11 cellular contexts compared by ENCODE assay signal in genomic region chr3:195195321-195196209, GRCh38.
DNase-seq lines count a peak whose midpoint lies in the region; ATAC-seq, FAIRE-seq and TF ChIP-seq lines count a peak whose summit lies in the region.
"Had no signal": no experiment of that assay in that cellular context is flagged by ENCODE, and none has a peak within 500 bp of the region (broad histone marks: within the 10 kb centered on the region; RNA-seq: fewer than 3 reads in every experiment).

No MANE protein-coding gene starts in this region.

- POLR2A ChIA-PET in AG04450 (lab: Yijun Ruan, JAX), result no interaction called here
- POLR2A ChIA-PET in activated CD4-positive, alpha-beta T cell treated with anti-CD3 and anti-CD28 coated beads, Interleukin-2, amount 10 ng/mL, durations not matched to agents 7 days and 5 days (lab: Charles Lee), result no interaction called here

- peaks cover 6% of the 10 kb centered on the region for H3K9me3 Mint-ChIP-seq in astrocyte (ENCODE audit: unreplicated experiment)
- H3K9me3 Mint-ChIP-seq in activated CD4-positive, alpha-beta T cell treated with anti-CD3 and anti-CD28 coated beads, Interleukin-2, amount 10 ng/mL, durations not matched to agents 7 days and 5 days, result peaks cover 10% of the 10 kb centered on the region

- peak overlapping the region; percentile 72 for H3K4me2 ChIP-seq in astrocyte (ENCODE audit: low read length)

- H3K27ac ChIP-seq in AG04450 (ENCODE audit: low read depth, low read length) (peak overlapping the region; percentile 31), HUES64 (ENCODE audit: low read depth, low read length) (peak overlapping the region; percentile 79), astrocyte (ENCODE audit: low read depth, low read length) (peak overlapping the region; percentile 38), iPS-20b (ENCODE audit: low read length) (peak overlapping the region; percentile 12)
- H3K27ac ChIP-seq: thoracic aorta had no signal

- peaks cover 6% of the 10 kb centered on the region for H3K9me3 ChIP-seq in AG04450 (ENCODE audit: control insufficient read depth, insufficient read depth, low read length)
- peaks cover 21% of the 10 kb centered on the region for H3K9me3 ChIP-seq in HUES64 (ENCODE audit: insufficient read depth, low read depth, low read length)
- no peaks in the 10 kb centered on the region for H3K9me3 ChIP-seq in astrocyte (ENCODE audit: insufficient read depth, low read depth, low read length)
- peaks cover 10% of the 10 kb centered on the region; the same call in 1 of the 2 replicates for H3K9me3 ChIP-seq in iPS-20b (ENCODE audit: insufficient read depth, low read depth, low read length)

- CTCF ChIA-PET in AG04450 (lab: Charles Lee), result interaction anchor here (1.1 kb wide), 1 partner anchor 76 kb away, joined by 5 read pairs; the partner anchor contains the start of gene XXYLT1
- CTCF ChIA-PET in activated CD4-positive, alpha-beta T cell treated with anti-CD3 and anti-CD28 coated beads, Interleukin-2, amount 10 ng/mL, durations not matched to agents 7 days and 5 days (lab: Charles Lee), result interaction anchor here (1.4 kb wide), 1 partner anchor 9 kb away, joined by 4 read pairs; no protein-coding TSS in a partner anchor

- H3K79me2 ChIP-seq in astrocyte (ENCODE audit: insufficient read depth, low read length), result peaks cover 19% of the 10 kb centered on the region

- H3K4me3 Mint-ChIP-seq in astrocyte (ENCODE audit: unreplicated experiment), result no peak overlapping the region
- H3K4me3 Mint-ChIP-seq in activated CD4-positive, alpha-beta T cell treated with anti-CD3 and anti-CD28 coated beads, Interleukin-2, amount 10 ng/mL, durations not matched to agents 7 days and 5 days, result no peak overlapping the region

- peak overlapping the region; percentile 82 for H3K27ac Mint-ChIP-seq in astrocyte (ENCODE audit: unreplicated experiment)
- no peak overlapping the region for H3K27ac Mint-ChIP-seq in activated CD4-positive, alpha-beta T cell treated with anti-CD3 and anti-CD28 coated beads, Interleukin-2, amount 10 ng/mL, durations not matched to agents 7 days and 5 days

- H3K9ac ChIP-seq in HUES64 (ENCODE audit: low read depth, low read length) (peak overlapping the region; percentile 4; the same call in 1 of the 2 replicates), astrocyte (ENCODE audit: low read length) (peak overlapping the region; percentile 52), iPS-20b (ENCODE audit: low read depth, low read length) (no peak overlapping the region)

- ATAC-seq in GM19351 (IDR thresholded peaks at IDR 0.05; ENCODE audit: unreplicated experiment) (no peak), HG03175 (IDR thresholded peaks at IDR 0.05; ENCODE audit: unreplicated experiment) (no peak)

- H3K4me1 Mint-ChIP-seq in astrocyte (ENCODE audit: low read depth, unreplicated experiment), result peaks cover 39% of the 10 kb centered on the region
- peaks cover 6% of the 10 kb centered on the region for H3K4me1 Mint-ChIP-seq in activated CD4-positive, alpha-beta T cell treated with anti-CD3 and anti-CD28 coated beads, Interleukin-2, amount 10 ng/mL, durations not matched to agents 7 days and 5 days

- DNase-seq in AG04450 (ENCODE audit: low read depth, low spot score) (no peak), astrocyte (ENCODE audit: low read depth) (no peak), KG1 (lab: John Stamatoyannopoulos, UW) (no peak)
- no peak for DNase-seq in activated CD4-positive, alpha-beta T cell treated with anti-CD3 and anti-CD28 coated beads, Interleukin-2, amount 10 ng/mL, durations not matched to agents 7 days and 5 days
- DNase-seq: activated naive CD4-positive, alpha-beta T cell treated with Interleukin-2 at 50 U/mL for 16 hours had no signal

- H3K36me3 ChIP-seq in HUES64 (ENCODE audit: insufficient read depth, low read length) (no peaks in the 10 kb centered on the region), astrocyte (ENCODE audit: insufficient read depth, low read length) (no peaks in the 10 kb centered on the region), iPS-20b (ENCODE audit: insufficient read depth, low read depth, low read length) (no peaks in the 10 kb centered on the region)
- H3K36me3 ChIP-seq: thoracic aorta had no signal

- peak overlapping the region; percentile 28 for H2AFZ ChIP-seq in astrocyte (ENCODE audit: low read depth, low read length)

- FAIRE-seq in astrocyte (lab: Jason Lieb, UNC), result no peak

- peaks cover 2% of the 10 kb centered on the region for H3K36me3 Mint-ChIP-seq in astrocyte (ENCODE audit: low read depth, unreplicated experiment)
- H3K36me3 Mint-ChIP-seq in activated CD4-positive, alpha-beta T cell treated with anti-CD3 and anti-CD28 coated beads, Interleukin-2, amount 10 ng/mL, durations not matched to agents 7 days and 5 days (ENCODE audit: low read depth), result peaks cover 4% of the 10 kb centered on the region

- H3K27me3 ChIP-seq in AG04450 (ENCODE audit: control insufficient read depth, insufficient read depth, low read length) (no peaks in the 10 kb centered on the region), HUES64 (ENCODE audit: insufficient read depth, low read length) (no peaks in the 10 kb centered on the region), astrocyte (ENCODE audit: insufficient read depth, low read length) (no peaks in the 10 kb centered on the region), iPS-20b (ENCODE audit: insufficient read depth, low read length) (no peaks in the 10 kb centered on the region)

- H3K4me1 ChIP-seq in HUES64 (ENCODE audit: insufficient read depth, low read length), result peaks cover 29% of the 10 kb centered on the region
- H3K4me1 ChIP-seq in astrocyte (ENCODE audit: insufficient read depth, low read length), result peaks cover 34% of the 10 kb centered on the region
- H3K4me1 ChIP-seq in iPS-20b (ENCODE audit: insufficient read depth, low read length), result peaks cover 26% of the 10 kb centered on the region; the same call in 1 of the 2 replicates

- no peaks in the 10 kb centered on the region for H4K20me1 ChIP-seq in astrocyte (ENCODE audit: insufficient read depth, low read length)

- H3K4me3 ChIP-seq in AG04450 (ENCODE audit: low read depth, low read length) (no peak overlapping the region), HUES64 (ENCODE audit: low read length) (no peak overlapping the region), astrocyte (ENCODE audit: insufficient read depth, low read depth, low read length) (no peak overlapping the region), iPS-20b (ENCODE audit: low read length) (no peak overlapping the region)
- H3K4me3 ChIP-seq: skin epidermis, thoracic aorta had no signal

- 53% methylated on average over 17 of the region's 17 CpGs for WGBS in HUES64

- no peak for TF ChIP-seq CTCF in AG04450 (IDR thresholded peaks at IDR 0.05; ENCODE audit: low read depth, low read length)
- TF ChIP-seq CTCF in astrocyte (IDR thresholded peaks at IDR 0.05; ENCODE audit: insufficient read depth, low read depth, low read length), result no peak

- no peaks in the 10 kb centered on the region for H3K27me3 Mint-ChIP-seq in astrocyte (ENCODE audit: low read depth, unreplicated experiment)
- no peaks in the 10 kb centered on the region for H3K27me3 Mint-ChIP-seq in activated CD4-positive, alpha-beta T cell treated with anti-CD3 and anti-CD28 coated beads, Interleukin-2, amount 10 ng/mL, durations not matched to agents 7 days and 5 days

Comparison
In these comparisons a context has a peak if more than half of its experiments do, and no peak if none do; other contexts are left out.
1. H3K27ac ChIP-seq: peak in every context shown above with its lines; median percentile 79 in HUES64; 38 in astrocyte; 31 in AG04450; 12 in iPS-20b.